8 cellular contexts compared by ENCODE assay signal in genomic region chr3:47475029-47475569, GRCh38. TPM values are rescaled to one million over a fixed set of nuclear protein-coding genes. Genes with fewer than 3 reads are reported as not detected.
A peak's percentile ranks its signal among the peaks of the same experiment; 100 is the strongest.
DNase-seq lines count a peak whose midpoint lies in the region; ATAC-seq lines count a peak whose summit lies in the region.

No MANE protein-coding gene starts in this region.

- peak overlapping the region; percentile 96 for H3K4me3 ChIP-seq in SJSA1
- H3K4me3 ChIP-seq in endocrine pancreas (ENCODE audit: control insufficient read depth, insufficient read depth, low read length): peak overlapping the region; percentile 63
- peak overlapping the region; percentile 84 to 99 for H3K4me3 ChIP-seq in muscle layer of duodenum (ENCODE audit: low read depth in 1 of 2, low read length in 2 of 2)
- peak overlapping the region; percentile 91 for H3K4me3 ChIP-seq in urinary bladder (ENCODE audit: low read depth, low read length)

- under 1% methylated on average over 24 of the region's 24 CpGs for WGBS in urinary bladder

- ATAC-seq in Right ventricle myocardium superior (ENCODE audit: poor library complexity) (peak; percentile 7), Right ventricle myocardium inferior (no peak), HG02588 (IDR thresholded peaks at IDR 0.05; ENCODE audit: unreplicated experiment) (no peak), GM21360 (IDR thresholded peaks at IDR 0.05; ENCODE audit: unreplicated experiment) (no peak)

- H3K9me3 ChIP-seq in SJSA1 (replicated peaks) (no peaks in the 10 kb centered on the region), endocrine pancreas (ENCODE audit: control insufficient read depth, low read length) (no peaks in the 10 kb centered on the region), muscle layer of duodenum (ENCODE audit: control insufficient read depth in 1 of 2, low read length in 2 of 2) (no peaks in the 10 kb centered on the region)

- DNase-seq in Right ventricle myocardium superior (no peak), Right ventricle myocardium inferior (ENCODE audit: missing footprints) (no peak), SJSA1 (ENCODE audit: low read depth in 1 of 2, low spot score in 2 of 2) (no peak)

- intact Hi-C loops in Right ventricle myocardium superior (cut with DNase I): loop anchor here (5.0 kb wide), 1 partner anchor 53 kb away; no protein-coding TSS in a partner anchor
- intact Hi-C loops in Right ventricle myocardium inferior (cut with DNase I): loop anchor here (1.0 to 2.0 kb wide), 2 partner anchors 32 to 54 kb away; no protein-coding TSS in a partner anchor

- H3K4me1 ChIP-seq in SJSA1 (replicated peaks) (peaks cover 10% of the 10 kb centered on the region), endocrine pancreas (ENCODE audit: control insufficient read depth, insufficient read depth, low read length) (peaks cover 3% of the 10 kb centered on the region), muscle layer of duodenum (ENCODE audit: control insufficient read depth in 1 of 2, insufficient read depth in 2 of 2, low read length in 2 of 2) (peaks cover 4 to 18% of the 10 kb centered on the region in 2 donors), urinary bladder (ENCODE audit: insufficient read depth) (peaks cover 4% of the 10 kb centered on the region)

- H3K36me3 ChIP-seq in SJSA1: peaks cover 4% of the 10 kb centered on the region
- H3K36me3 ChIP-seq in endocrine pancreas (ENCODE audit: control insufficient read depth, insufficient read depth, low read length): no peaks in the 10 kb centered on the region
- no peaks in the 10 kb centered on the region for H3K36me3 ChIP-seq in muscle layer of duodenum (ENCODE audit: control insufficient read depth in 1 of 2, insufficient read depth in 2 of 2, low read length in 2 of 2)
- H3K36me3 ChIP-seq in urinary bladder (ENCODE audit: insufficient read depth): no peaks in the 10 kb centered on the region

- H3K27me3 ChIP-seq in SJSA1 (replicated peaks) (no peaks in the 10 kb centered on the region), endocrine pancreas (ENCODE audit: control insufficient read depth, insufficient read depth, low read length) (no peaks in the 10 kb centered on the region), muscle layer of duodenum (ENCODE audit: low read depth, low read length) (no peaks in the 10 kb centered on the region)

- H3K27ac ChIP-seq in SJSA1: no peak overlapping the region
- peak overlapping the region; percentile 41 for H3K27ac ChIP-seq in muscle layer of duodenum (ENCODE audit: low read length)
- peak overlapping the region; percentile 73 for H3K27ac ChIP-seq in urinary bladder (ENCODE audit: low read depth)

- peak overlapping the region; percentile 94 for H3K9ac ChIP-seq in endocrine pancreas (ENCODE audit: control insufficient read depth, insufficient read depth, low read length)

RNA-seq across cellular contexts. Expression of gene SCAP, which starts 0.6 kb away (rescaled TPM):
- total RNA-seq in Right ventricle myocardium superior (39.7 TPM), Right ventricle myocardium inferior (51.7 TPM), urinary bladder (44.5 TPM)
- 32.6 and 33.5 TPM in 2 replicates for total RNA-seq in SJSA1 (2014; rRNA removed; shearing (Covaris generic))
- polyA plus RNA-seq in urinary bladder: 64.4 TPM

RNA-seq across cellular contexts. Expression of gene ELP6, which starts 38.4 kb away (rescaled TPM):
- 20.1 TPM for total RNA-seq in Right ventricle myocardium superior
- total RNA-seq in Right ventricle myocardium inferior: 20.3 TPM
- total RNA-seq in SJSA1 (2014; rRNA removed; shearing (Covaris generic)): 28.7 and 39.1 TPM in 2 replicates
- total RNA-seq in urinary bladder: 18.9 TPM
- polyA plus RNA-seq in urinary bladder: 30.7 TPM
